ENCODE assay signal across 15 cellular contexts in genomic region chr18:80119111-80119510, GRCh38. TPM values are rescaled to one million over a fixed set of nuclear protein-coding genes. Genes with fewer than 3 reads are reported as not detected.
DNase-seq lines count a peak whose midpoint lies in the region; ATAC-seq and TF ChIP-seq lines count a peak whose summit lies in the region.
"Had no signal": no experiment of that assay in that cellular context is flagged by ENCODE, and none has a peak within 500 bp of the region (broad histone marks: within the 10 kb centered on the region; RNA-seq: fewer than 3 reads in every experiment).

No MANE protein-coding gene starts in this region.

- H3K27ac ChIP-seq in cardiac muscle cell (peak overlapping the region; percentile 56), right cardiac atrium (ENCODE audit: low read length) (no peak overlapping the region), mesendoderm (ENCODE audit: low read depth, low read length) (no peak overlapping the region), ascending aorta (no peak overlapping the region)
- H3K27ac ChIP-seq: A549, Peyer's patch had no signal

- no peak overlapping the region for H3K9ac ChIP-seq in mesendoderm (ENCODE audit: low read length)
- H3K9ac ChIP-seq: SK-N-SH had no signal

- POLR2A ChIA-PET in WTC11 (lab: Charles Lee): no interaction called here

- no peak overlapping the region for H3K4ac ChIP-seq in mesendoderm (ENCODE audit: low read depth, low read length)

- H3K27ac Mint-ChIP-seq in WTC11: peak overlapping the region; percentile 12; the same call in 1 of the 2 replicates
- H3K27ac Mint-ChIP-seq: CD4-positive, CD25-positive, alpha-beta regulatory T cell had no signal

- DNase-seq in cardiac muscle cell (ENCODE audit: low read depth in 1 of 2, low spot score in 1 of 2) (no peak), right cardiac atrium (no peak), WTC11 (ENCODE audit: low spot score) (no peak), mesendoderm (peak; percentile 75), ascending aorta (ENCODE audit: low spot score in 2 of 2) (no peak), C1 segment of cervical spinal cord (lab: John Stamatoyannopoulos, UW) (no peak)
- DNase-seq in activated CD8-positive, alpha-beta memory T cell treated with anti-CD3 and anti-CD28 coated beads for 24 hours: no peak
- DNase-seq: CD4-positive, CD25-positive, alpha-beta regulatory T cell; H7; NCI-H82; Peyer's patch; Right ventricle myocardium superior; SK-N-SH had no signal

- intact Hi-C loops in right cardiac atrium (cut with DNase I): no loop called here
- intact Hi-C loops in ascending aorta (cut with DNase I): no loop called here

- no peak overlapping the region for H3K4me3 ChIP-seq in cardiac muscle cell
- H3K4me3 ChIP-seq in right cardiac atrium (ENCODE audit: low read length): no peak overlapping the region
- no peak overlapping the region for H3K4me3 ChIP-seq in mesendoderm (ENCODE audit: low read length)
- no peak overlapping the region for H3K4me3 ChIP-seq in ascending aorta
- H3K4me3 ChIP-seq: A549, Peyer's patch had no signal

- H3K18ac ChIP-seq in mesendoderm (ENCODE audit: low read length): no peak overlapping the region

- H2AK5ac ChIP-seq in mesendoderm (ENCODE audit: low read length): no peak overlapping the region

- no peaks in the 10 kb centered on the region for H3K27me3 Mint-ChIP-seq in WTC11 (ENCODE audit: low read depth)
- H3K27me3 Mint-ChIP-seq: CD4-positive, CD25-positive, alpha-beta regulatory T cell had no signal

- H3K4me3 Mint-ChIP-seq in WTC11: peak overlapping the region; percentile 4; the same call in 1 of the 2 replicates
- H3K4me3 Mint-ChIP-seq: CD4-positive, CD25-positive, alpha-beta regulatory T cell had no signal

- CTCF ChIA-PET in WTC11 (lab: Charles Lee): interaction anchor here (0.6 to 1.5 kb wide), 3 partner anchors 8 to 54 kb away, joined by 3 to 6 read pairs (median 3); no protein-coding TSS in a partner anchor

- H3K56ac ChIP-seq in mesendoderm (ENCODE audit: low read length): no peak overlapping the region

- no peaks in the 10 kb centered on the region for H3K9me3 Mint-ChIP-seq in WTC11

- H3K27me3 ChIP-seq in cardiac muscle cell: no peaks in the 10 kb centered on the region
- no peaks in the 10 kb centered on the region for H3K27me3 ChIP-seq in right cardiac atrium (ENCODE audit: control insufficient read depth, insufficient read depth)
- H3K27me3 ChIP-seq in mesendoderm (ENCODE audit: insufficient read depth, low read length, poor library complexity): no peaks in the 10 kb centered on the region
- H3K27me3 ChIP-seq in ascending aorta: no peaks in the 10 kb centered on the region
- H3K27me3 ChIP-seq: Peyer's patch had no signal

- H3K79me1 ChIP-seq in mesendoderm (ENCODE audit: low read length): peaks cover 9% of the 10 kb centered on the region

- WGBS in right cardiac atrium: 79% methylated on average over 6 of the region's 6 CpGs
- no CpG with 5 or more reads among the region's 6 CpGs for WGBS in mesendoderm (ENCODE audit: extremely low coverage, insufficient coverage, low lambda C conversion rate)

- no peak overlapping the region for H3K23ac ChIP-seq in mesendoderm (ENCODE audit: low read length)

- H3K36me3 ChIP-seq in cardiac muscle cell (peaks cover 11% of the 10 kb centered on the region), mesendoderm (ENCODE audit: control insufficient read depth, insufficient read depth, low read length) (no peaks in the 10 kb centered on the region), ascending aorta (peaks cover 8 to 26% of the 10 kb centered on the region in 2 donors)

- H3K36me3 Mint-ChIP-seq in WTC11: peaks cover 41% of the 10 kb centered on the region

- H4K5ac ChIP-seq in mesendoderm (ENCODE audit: low read length): no peak overlapping the region

- ATAC-seq in right cardiac atrium (no peak), WTC11 (peak; percentile 62), HG03354 (IDR thresholded peaks at IDR 0.05; ENCODE audit: poor library complexity, severe bottlenecking, unreplicated experiment) (no peak)
- ATAC-seq: A549 had no signal

- no peak overlapping the region for H2BK5ac ChIP-seq in mesendoderm (ENCODE audit: low read length)

- TF ChIP-seq CTCF in cardiac muscle cell (IDR thresholded peaks at IDR 0.05; ENCODE audit: low read depth, low read length) (no peak), WTC11 (IDR thresholded peaks at IDR 0.05) (no peak), ascending aorta (IDR thresholded peaks at IDR 0.05) (no peak)

- H3K4me1 ChIP-seq in cardiac muscle cell (ENCODE audit: low read depth) (peaks cover 9% of the 10 kb centered on the region), right cardiac atrium (ENCODE audit: control insufficient read depth, insufficient read depth, low read length) (peaks cover 1% of the 10 kb centered on the region), mesendoderm (ENCODE audit: control insufficient read depth, low read depth, low read length) (peaks cover 3% of the 10 kb centered on the region), ascending aorta (no peaks in the 10 kb centered on the region)
- H3K4me1 ChIP-seq: A549, Peyer's patch had no signal

- H3K4me2 ChIP-seq in mesendoderm (ENCODE audit: low read length): no peak overlapping the region
- H3K4me2 ChIP-seq: A549, SK-N-SH had no signal

- no peak overlapping the region for H4K8ac ChIP-seq in mesendoderm (ENCODE audit: low read depth, low read length)

- no peak overlapping the region for H2BK15ac ChIP-seq in mesendoderm (replicated peaks; ENCODE audit: low read depth)

- no peaks in the 10 kb centered on the region for H3K9me3 ChIP-seq in cardiac muscle cell (ENCODE audit: low read depth)
- H3K9me3 ChIP-seq in right cardiac atrium (ENCODE audit: control insufficient read depth, low read length): no peaks in the 10 kb centered on the region
- no peaks in the 10 kb centered on the region for H3K9me3 ChIP-seq in ascending aorta
- H3K9me3 ChIP-seq: A549, Peyer's patch, SK-N-SH had no signal

- H2BK120ac ChIP-seq in mesendoderm (ENCODE audit: low read depth, low read length): no peak overlapping the region

- peaks cover 77% of the 10 kb centered on the region for H3K4me1 Mint-ChIP-seq in WTC11

- H3K79me2 ChIP-seq in mesendoderm (ENCODE audit: control insufficient read depth, insufficient read depth, low read length): peaks cover 56% of the 10 kb centered on the region

TF ChIP-seq in WTC11, 78 proteins besides CTCF, POLR2A, EP300 and RAD21 (continues in another document):
- TF ChIP-seq USF2 (CRISPR knock-in tag; IDR thresholded peaks at IDR 0.05): no peak
- TF ChIP-seq MYBL2 (CRISPR knock-in tag; IDR thresholded peaks at IDR 0.05): no peak
- no peak for TF ChIP-seq NFATC4 (CRISPR knock-in tag; IDR thresholded peaks at IDR 0.05)
- no peak for TF ChIP-seq FOXJ3 (CRISPR knock-in tag; IDR thresholded peaks at IDR 0.05; ENCODE audit: borderline replicate concordance)
- TF ChIP-seq ZNF396 (CRISPR knock-in tag; IDR thresholded peaks at IDR 0.05; ENCODE audit: borderline replicate concordance): no peak
- TF ChIP-seq E2F5 (CRISPR knock-in tag; IDR thresholded peaks at IDR 0.05): no peak
- no peak for TF ChIP-seq GABPB1 (CRISPR knock-in tag; IDR thresholded peaks at IDR 0.05)
- no peak for TF ChIP-seq CREB1 (CRISPR knock-in tag; IDR thresholded peaks at IDR 0.05)
- TF ChIP-seq CBFB (CRISPR knock-in tag; IDR thresholded peaks at IDR 0.05; ENCODE audit: low read depth): no peak
- no peak for TF ChIP-seq SMAD4 (CRISPR knock-in tag; IDR thresholded peaks at IDR 0.05)
- TF ChIP-seq HMGA2 (CRISPR knock-in tag; IDR thresholded peaks at IDR 0.05): no peak
- no peak for TF ChIP-seq ZNF138 (CRISPR knock-in tag; conservative IDR thresholded peaks at IDR 0.05)
- no peak for TF ChIP-seq ZNF317 (CRISPR knock-in tag; IDR thresholded peaks at IDR 0.05; ENCODE audit: borderline replicate concordance, low read depth)
- no peak for TF ChIP-seq ZSCAN18 (CRISPR knock-in tag; IDR thresholded peaks at IDR 0.05)

RNA-seq across cellular contexts. Expression of gene ADNP2, which starts 10.0 kb away (rescaled TPM):
- total RNA-seq in cardiac muscle cell: 24.8 and 35.8 TPM in 2 replicates
- 10.5 and 19.9 TPM in 2 replicates for polyA plus RNA-seq in cardiac muscle cell
- total RNA-seq in right cardiac atrium: 10 to 100 TPM; 12.0 to 14.7 (median 12.9) TPM
- 4.1 TPM for polyA plus RNA-seq in right cardiac atrium
- total RNA-seq in WTC11 (2021): 46.5 to 56.0 TPM (median 49.0 TPM) in 3 replicates
- 31.3 TPM for polyA plus RNA-seq in mesendoderm (2013, experiment 1 of 2)
- polyA plus RNA-seq in mesendoderm (2013, experiment 2 of 2): 30.6 TPM
- total RNA-seq in ascending aorta: 6.8 TPM
